ENCODE assay signal across 13 cellular contexts in the genomic region with DNA sequence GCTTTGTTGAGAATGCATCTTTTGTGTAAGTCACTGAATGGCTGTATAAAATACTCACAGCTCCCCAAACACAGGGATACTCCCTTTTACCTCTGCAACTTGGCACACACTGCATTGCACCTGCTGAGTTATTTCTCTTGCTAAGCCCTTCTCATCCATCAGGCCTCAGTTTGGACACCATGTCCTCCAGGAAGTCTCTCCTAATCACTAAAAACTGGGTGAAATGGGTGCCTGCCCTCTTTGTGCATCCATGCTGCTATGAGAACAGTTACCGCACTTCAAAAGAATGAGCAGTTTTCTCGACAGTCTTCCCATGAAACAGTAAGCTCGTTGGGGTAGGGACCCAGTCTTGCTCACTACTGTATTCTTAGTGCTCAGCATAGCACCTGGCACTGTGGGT. TPM values are rescaled to one million over a fixed set of nuclear protein-coding genes. Genes with fewer than 3 reads are reported as not detected.
DNase-seq lines count a peak whose midpoint lies in the region; ATAC-seq and TF ChIP-seq lines count a peak whose summit lies in the region.
"Had no signal": no experiment of that assay in that cellular context is flagged by ENCODE, and none has a peak within 500 bp of the region (broad histone marks: within the 10 kb centered on the region; RNA-seq: fewer than 3 reads in every experiment).

No MANE protein-coding gene starts in this region.

- no peaks in the 10 kb centered on the region for H3K9me3 ChIP-seq in left ventricle myocardium inferior (replicated peaks)
- no peaks in the 10 kb centered on the region for H3K9me3 ChIP-seq in heart right ventricle
- H3K9me3 ChIP-seq in HEK293 (ENCODE audit: control insufficient read depth, insufficient read depth, low read depth, low read length) = no peaks in the 10 kb centered on the region
- H3K9me3 ChIP-seq in esophagus squamous epithelium = no peaks in the 10 kb centered on the region
- H3K9me3 ChIP-seq in H9 (ENCODE audit: control insufficient read depth, low read depth, low read length) = no peaks in the 10 kb centered on the region
- H3K9me3 ChIP-seq: MG63 had no signal

- no peak overlapping the region for H2BK5ac ChIP-seq in H9 (ENCODE audit: insufficient read length, low read length)

- ATAC-seq in heart right ventricle (no peak), memory B cell (ENCODE audit: low read depth) (no peak)

- no peaks in the 10 kb centered on the region for H3K36me3 Mint-ChIP-seq in memory B cell
- H3K36me3 Mint-ChIP-seq in activated naive CD8-positive, alpha-beta T cell treated with anti-CD3 and anti-CD28 coated beads for 36 hours = no peaks in the 10 kb centered on the region
- H3K36me3 Mint-ChIP-seq in H9 (ENCODE audit: insufficient read depth in 1 of 3, low read depth in 3 of 3) = no peaks in the 10 kb centered on the region

- H2BK120ac ChIP-seq in H9 (ENCODE audit: low read depth, low read length, poor library complexity, severe bottlenecking) = no peak overlapping the region

- no peak overlapping the region for H4K91ac ChIP-seq in H9 (ENCODE audit: insufficient read length, low read depth, low read length)

- no peaks in the 10 kb centered on the region for H3K9me3 Mint-ChIP-seq in memory B cell
- no peaks in the 10 kb centered on the region for H3K9me3 Mint-ChIP-seq in activated naive CD8-positive, alpha-beta T cell treated with anti-CD3 and anti-CD28 coated beads for 36 hours
- no peaks in the 10 kb centered on the region for H3K9me3 Mint-ChIP-seq in H9

- no peak overlapping the region for H3T11ph ChIP-seq in H9 (ENCODE audit: low read length)

- peaks cover 9% of the 10 kb centered on the region for H3K4me1 ChIP-seq in left ventricle myocardium inferior
- peaks cover 0 to 5% (median 0%) of the 10 kb centered on the region in 9 donors for H3K4me1 ChIP-seq in heart right ventricle
- no peaks in the 10 kb centered on the region for H3K4me1 ChIP-seq in HEK293 (ENCODE audit: control insufficient read depth, insufficient read depth, low read length)
- H3K4me1 ChIP-seq in esophagus squamous epithelium = no peaks in the 10 kb centered on the region
- H3K4me1 ChIP-seq in H9 (ENCODE audit: insufficient read depth, low read length) = no peaks in the 10 kb centered on the region; the same call in 1 of the 2 replicates

- no peak overlapping the region for H4K8ac ChIP-seq in H9 (replicated peaks; ENCODE audit: insufficient read length, low read depth, low read length)

- no peak overlapping the region for H3K4ac ChIP-seq in H9 (ENCODE audit: low read depth, low read length)

- no peak overlapping the region for H4K5ac ChIP-seq in H9 (ENCODE audit: insufficient read length, low read depth, low read length)

- no peak for TF ChIP-seq POLR2A in esophagus squamous epithelium (IDR thresholded peaks at IDR 0.05)

- no peaks in the 10 kb centered on the region for H3K27me3 ChIP-seq in left ventricle myocardium inferior (ENCODE audit: low read depth)
- no peaks in the 10 kb centered on the region for H3K27me3 ChIP-seq in heart right ventricle
- H3K27me3 ChIP-seq in esophagus squamous epithelium = no peaks in the 10 kb centered on the region
- H3K27me3 ChIP-seq in H9 (ENCODE audit: insufficient read depth, low read length) = no peaks in the 10 kb centered on the region
- H3K27me3 ChIP-seq: MG63 had no signal

- H3K4me3 ChIP-seq in left ventricle myocardium inferior (no peak overlapping the region), heart right ventricle (no peak overlapping the region), HEK293 (ENCODE audit: low read depth, low read length) (no peak overlapping the region), esophagus squamous epithelium (no peak overlapping the region)
- H3K4me3 ChIP-seq: MG63 had no signal

- H3K56ac ChIP-seq in H9 (ENCODE audit: insufficient read length, low read depth, low read length) = no peak overlapping the region

- no peak overlapping the region for H3K18ac ChIP-seq in H9 (ENCODE audit: insufficient read length, low read depth, low read length)

- H3K27me3 Mint-ChIP-seq in memory B cell (no peaks in the 10 kb centered on the region), H9 (ENCODE audit: low read depth) (peaks cover 7% of the 10 kb centered on the region)
- no peaks in the 10 kb centered on the region for H3K27me3 Mint-ChIP-seq in activated naive CD8-positive, alpha-beta T cell treated with anti-CD3 and anti-CD28 coated beads for 36 hours

- 65 to 69% methylated on average over 3 of the region's 3 CpGs for WGBS in heart right ventricle, 2 donors
- 64 to 90% methylated on average over 3 of the region's 3 CpGs for WGBS in esophagus squamous epithelium, 2 donors
- WGBS in H9 (ENCODE audit: extremely low coverage, insufficient read length, low lambda C conversion rate) = no CpG with 5 or more reads among the region's 3 CpGs

- H3K9ac ChIP-seq in H9 (ENCODE audit: extremely low read depth, insufficient read length, low read length) = no peak overlapping the region
- H3K9ac ChIP-seq: KMS-11 had no signal

- H3K4me2 ChIP-seq in H9 (ENCODE audit: insufficient read depth, insufficient read length, low read length) = no peak overlapping the region
- H3K4me2 ChIP-seq: KMS-11 had no signal

- no peaks in the 10 kb centered on the region for H3K79me1 ChIP-seq in H9 (ENCODE audit: insufficient read depth, low read depth, low read length, poor library complexity, severe bottlenecking)

- H3K79me2 ChIP-seq in H9 (ENCODE audit: insufficient read depth, low read length) = no peaks in the 10 kb centered on the region

- no peak overlapping the region for H3K4me3 Mint-ChIP-seq in memory B cell
- H3K4me3 Mint-ChIP-seq in activated naive CD8-positive, alpha-beta T cell treated with anti-CD3 and anti-CD28 coated beads for 36 hours = no peak overlapping the region
- H3K4me3 Mint-ChIP-seq in H9 = no peak overlapping the region

- no peak overlapping the region for H3K14ac ChIP-seq in H9 (ENCODE audit: insufficient read depth, low read length)

- H3K27ac Mint-ChIP-seq in memory B cell (peak overlapping the region; percentile 20), H9 (peak overlapping the region in 1 of 3 experiments; percentile 10; a peak in 1 of 7 replicates)
- H3K27ac Mint-ChIP-seq in activated naive CD8-positive, alpha-beta T cell treated with anti-CD3 and anti-CD28 coated beads for 36 hours = no peak overlapping the region

- CTCF ChIA-PET in HEK293 (lab: Yijun Ruan, JAX) = no interaction called here

- DNase-seq in left ventricle myocardium inferior = no peak
- DNase-seq in heart right ventricle = no peak
- no peak for DNase-seq in memory B cell (ENCODE audit: low spot score in 2 of 2)
- no peak for DNase-seq in activated naive CD8-positive, alpha-beta T cell treated with anti-CD3 and anti-CD28 coated beads for 36 hours
- no peak for DNase-seq in esophagus squamous epithelium (lab: John Stamatoyannopoulos, UW)
- DNase-seq in H9 = no peak
- DNase-seq: MG63, NCI-H1105 treated with DMSO at 0.1 percent for 48 hours, NCI-H187, NCI-H2171, NCI-H510A treated with DMSO at 0.1 percent for 48 hours had no signal

- H3K4me1 Mint-ChIP-seq in memory B cell (peaks cover 3% of the 10 kb centered on the region), H9 (peaks cover 0 to 5% of the 10 kb centered on the region in 2 experiments; a peak in 2 of 4 replicates)
- peaks cover 4% of the 10 kb centered on the region for H3K4me1 Mint-ChIP-seq in activated naive CD8-positive, alpha-beta T cell treated with anti-CD3 and anti-CD28 coated beads for 36 hours

- no peak overlapping the region for H2AK5ac ChIP-seq in H9 (ENCODE audit: insufficient read length, low read length)

- peaks cover 4% of the 10 kb centered on the region for H3K23me2 ChIP-seq in H9 (ENCODE audit: insufficient read length, low read depth, low read length, poor library complexity, severe bottlenecking)

- intact Hi-C loops in left ventricle myocardium inferior (cut with micrococcal nuclease) (no loop called here), heart right ventricle (cut with DNase I) (loop anchor here in 1 of 10 donors (2.0 kb wide), 1 partner anchor 42 kb away; a partner anchor contains a TSS), esophagus squamous epithelium (cut with DNase I) (no loop called here)

- H3K27ac ChIP-seq in left ventricle myocardium inferior (replicated peaks) = peak overlapping the region; percentile 37
- peak overlapping the region in 1 of 10 donors; percentile 0 for H3K27ac ChIP-seq in heart right ventricle
- H3K27ac ChIP-seq in HEK293 (ENCODE audit: extremely low read depth, low read depth, low read length) = no peak overlapping the region
- H3K27ac ChIP-seq in esophagus squamous epithelium = no peak overlapping the region
- no peak overlapping the region for H3K27ac ChIP-seq in H9 (ENCODE audit: insufficient read length, low read depth, low read length)
- H3K27ac ChIP-seq: KMS-11 had no signal

- POLR2A ChIA-PET in HEK293 (lab: Yijun Ruan, JAX) = no interaction called here

- H2BK12ac ChIP-seq in H9 (ENCODE audit: insufficient read length, low read depth, low read length) = no peak overlapping the region

- H3K36me3 ChIP-seq in left ventricle myocardium inferior (no peaks in the 10 kb centered on the region), heart right ventricle (no peaks in the 10 kb centered on the region), HEK293 (ENCODE audit: control insufficient read depth in 2 of 2, insufficient read depth in 1 of 2, low read length in 2 of 2) (no peaks in the 10 kb centered on the region), esophagus squamous epithelium (no peaks in the 10 kb centered on the region)
- H3K36me3 ChIP-seq: MG63 had no signal

- TF ChIP-seq CTCF in left ventricle myocardium inferior (IDR thresholded peaks at IDR 0.05; ENCODE audit: borderline replicate concordance) (no peak), heart right ventricle (IDR thresholded peaks at IDR 0.05) (no peak), HEK293 (tag by site-specific recombination; IDR thresholded peaks at IDR 0.05) (no peak), esophagus squamous epithelium (IDR thresholded peaks at IDR 0.05) (no peak), H9 (conservative IDR thresholded peaks at IDR 0.05) (no peak)

- H2BK20ac ChIP-seq in H9 (ENCODE audit: low read depth, low read length, poor library complexity, severe bottlenecking) = no peak overlapping the region

- no peaks in the 10 kb centered on the region for H4K20me1 ChIP-seq in H9 (ENCODE audit: control insufficient read depth, insufficient read depth, insufficient read length)

- no peak overlapping the region for H2AFZ ChIP-seq in H9 (ENCODE audit: low read length)

- no peak overlapping the region for H2BK15ac ChIP-seq in H9 (ENCODE audit: low read depth, low read length)

- no peak overlapping the region for H3K23ac ChIP-seq in H9 (ENCODE audit: insufficient read length, low read depth, low read length)

RNA-seq across cellular contexts. Expression of a gene that starts 4.6 kb away (rescaled TPM):
- 175 TPM for total RNA-seq in left ventricle myocardium inferior
- total RNA-seq in heart right ventricle = 100 to 1,000 TPM in 9 of 10 donors, 10 to 100 TPM in 1; 83.9 to 280 (median 159) TPM
- 10 to 100 TPM in 1 of 2 donors, 1 to 10 TPM in 1; 9.3 to 36.6 TPM for polyA plus RNA-seq in heart right ventricle
- total RNA-seq in activated naive CD8-positive, alpha-beta T cell treated with anti-CD3 and anti-CD28 coated beads for 36 hours = 10 to 100 TPM; 21.7 to 22.0 TPM
- total RNA-seq in esophagus squamous epithelium = 1 to 10 TPM; 1.7 to 6.7 (median 5.8) TPM
- total RNA-seq in H9 (2021) = 5.4 and 6.3 TPM in 2 replicates

RNA-seq across cellular contexts. Expression of a gene that starts 42.0 kb away (rescaled TPM):
- 15.7 TPM for total RNA-seq in left ventricle myocardium inferior
- total RNA-seq in heart right ventricle = 10 to 100 TPM; 12.3 to 18.0 (median 15.8) TPM
- polyA plus RNA-seq in heart right ventricle = 10 to 100 TPM in 1 of 2 donors, 1 to 10 TPM in 1; 9.9 to 14.6 TPM
- total RNA-seq in activated naive CD8-positive, alpha-beta T cell treated with anti-CD3 and anti-CD28 coated beads for 36 hours = 10 to 100 TPM; 17.1 to 17.4 TPM
- total RNA-seq in esophagus squamous epithelium = 10 to 100 TPM; 16.5 to 26.3 (median 21.5) TPM
- total RNA-seq in H9 (2021) = 15.6 and 16.5 TPM in 2 replicates
